In the genomic region with DNA sequence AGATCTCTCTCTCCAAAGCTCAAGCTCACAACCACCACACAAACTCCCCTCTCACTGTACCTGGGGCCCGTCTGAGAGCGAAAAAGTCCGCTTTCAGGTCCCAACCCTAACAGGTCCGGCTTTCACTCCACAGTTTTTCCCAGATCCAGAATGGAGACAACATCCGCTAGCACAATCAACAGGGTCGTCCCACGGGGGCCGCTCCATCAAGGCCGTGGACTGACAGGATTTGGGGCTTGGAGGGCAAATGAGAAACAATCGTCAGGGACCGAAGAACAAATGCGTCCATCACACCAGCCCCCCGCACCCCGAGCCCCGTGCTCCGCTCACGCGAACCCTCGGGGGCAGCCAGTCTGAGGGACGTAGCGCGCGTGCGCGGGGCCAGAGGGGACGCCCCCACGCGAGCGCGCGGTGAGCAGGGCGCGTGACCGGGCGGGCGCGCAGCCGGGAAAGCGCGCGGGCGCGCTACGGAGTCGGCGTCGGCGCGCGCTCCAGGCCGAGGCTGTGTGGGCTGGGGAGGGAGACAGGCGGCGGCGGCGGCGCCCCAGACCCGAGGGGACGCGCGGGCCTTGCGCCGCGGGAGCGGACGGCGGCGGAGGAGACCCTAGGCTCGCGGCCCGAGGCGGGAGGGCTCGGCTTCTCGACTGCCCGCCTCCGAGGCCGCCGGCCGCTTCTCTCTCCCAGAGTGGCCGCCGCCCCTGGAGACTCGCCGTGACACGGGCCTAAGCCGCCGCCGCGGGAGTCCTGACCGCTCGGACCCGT, we compare ENCODE assay signal across 8 cellular contexts. TPM values are rescaled to one million over a fixed set of nuclear protein-coding genes. Genes with fewer than 3 reads are reported as not detected.
DNase-seq lines count a peak whose midpoint lies in the region; ATAC-seq and TF ChIP-seq lines count a peak whose summit lies in the region.

A gene (plus strand): TSS at position 470 of the 762 bp plus-strand sequence. CDS start 606 bp downstream, outside the sequence.

- H3K9me2 ChIP-seq in OCI-LY7 (ENCODE audit: insufficient read depth, low read length) = no peaks in the 10 kb centered on the region

- no peaks in the 10 kb centered on the region for H3K36me3 ChIP-seq in OCI-LY7 (ENCODE audit: insufficient read depth, low read length)

- intact Hi-C loops in OCI-LY7 (cut with micrococcal nuclease; ENCODE audit: unreplicated experiment) = loop anchor here (1.0 to 5.0 kb wide), 5 partner anchors 16 to 370 kb away; a partner anchor contains a TSS

- TF ChIP-seq CTCF in OCI-LY7 (conservative IDR thresholded peaks at IDR 0.05; ENCODE audit: low read length) = no peak

- H3K79me2 ChIP-seq in OCI-LY7 (ENCODE audit: insufficient read depth, low read depth, low read length) = peaks cover 37% of the 10 kb centered on the region

- H3K4me1 ChIP-seq in OCI-LY7 (ENCODE audit: insufficient read depth, low read length, poor library complexity, severe bottlenecking) = peaks cover 30% of the 10 kb centered on the region

- peaks cover 26% of the 10 kb centered on the region; the same call in 1 of the 2 replicates for H4K20me1 ChIP-seq in OCI-LY7 (ENCODE audit: insufficient read depth, low read length)

- CTCF ChIA-PET in OCI-LY7 (lab: Charles Lee; ENCODE audit: unreplicated experiment) = no interaction called here

- H3K27ac ChIP-seq in OCI-LY7 (ENCODE audit: low read depth, low read length, poor library complexity, severe bottlenecking) (peak within 1 kb of the TSS; percentile 49), epithelial cell of prostate (peak within 1 kb of the TSS; percentile 79)

- H3K4me3 ChIP-seq in OCI-LY7 (ENCODE audit: low read depth, low read length, poor library complexity, severe bottlenecking) = peak within 1 kb of the TSS; percentile 91

- H3K9me3 ChIP-seq in OCI-LY7 (ENCODE audit: low read length) = no peaks in the 10 kb centered on the region

- ATAC-seq in GM19467 (IDR thresholded peaks at IDR 0.05; ENCODE audit: unreplicated experiment) = peak; percentile 77

- POLR2A ChIA-PET in OCI-LY7 (lab: Charles Lee) = interaction anchor here (1.0 kb wide), 1 partner anchor 153 kb away, joined by 3 read pairs; no protein-coding TSS in a partner anchor

- peak within 1 kb of the TSS; percentile 98 for H3K4me2 ChIP-seq in OCI-LY7 (ENCODE audit: low read length)

- peak within 1 kb of the TSS; percentile 97 for H2AFZ ChIP-seq in OCI-LY7 (ENCODE audit: low read length)

- peak; percentile 67 for DNase-seq in COLO829 (ENCODE audit: low spot score)
- DNase-seq in HPDE6-E6E7 (ENCODE audit: extremely low spot score) = peak; percentile 56
- peak; percentile 93 for DNase-seq in OCI-LY7 (ENCODE audit: low spot score)
- peak; percentile 74 for DNase-seq in activated T-cell treated with anti-CD3 and anti-CD28 coated beads for 4 hours
- DNase-seq in epithelial cell of prostate (ENCODE audit: low read depth, low spot score) = no peak
- DNase-seq in mucosa of gallbladder (ENCODE audit: low spot score) = peak; percentile 84
- peak; percentile 73 for DNase-seq in stimulated activated CD8-positive, alpha-beta memory T cell treated with anti-CD3 and anti-CD28 coated beads, Interleukin-4, amount 100 ng/mL, for 24 hours (ENCODE audit: low read depth)

- BruUV-seq in OCI-LY7 (replicated peaks; lab: Mats Ljungman, UMichigan) = no TSS peak

RNA-seq across cellular contexts. Expression of the gene that starts here (rescaled TPM):
- total RNA-seq in OCI-LY7 (2014; rRNA removed; shearing (Covaris generic)) = 19.0 and 19.9 TPM in 2 replicates
- total RNA-seq in OCI-LY7 (2022) (19.4 and 21.2 TPM in 2 replicates), mucosa of gallbladder (38.5 TPM)
